ENCODE assay signal across 35 cellular contexts in genomic region chr4:94759767-94760211, GRCh38. TPM values are rescaled to one million over a fixed set of nuclear protein-coding genes. Genes with fewer than 3 reads are reported as not detected.
DNase-seq lines count a peak whose midpoint lies in the region; ATAC-seq, FAIRE-seq and TF ChIP-seq lines count a peak whose summit lies in the region.
"Had no signal": no experiment of that assay in that cellular context is flagged by ENCODE, and none has a peak within 500 bp of the region (broad histone marks: within the 10 kb centered on the region; RNA-seq: fewer than 3 reads in every experiment).

No MANE protein-coding gene starts in this region.

- FAIRE-seq in astrocyte (lab: Jason Lieb, UNC), result peak; percentile 50
- FAIRE-seq: GM12892, keratinocyte, RCC 7860, small intestine, urothelium cell line had no signal

- TF ChIP-seq RAD21 in neural cell (conservative IDR thresholded peaks at IDR 0.05), result no peak

- no peaks in the 10 kb centered on the region for H3K36me3 ChIP-seq in astrocyte (ENCODE audit: insufficient read depth, low read length)
- H3K36me3 ChIP-seq in neural cell (ENCODE audit: insufficient read depth, low read length), result no peaks in the 10 kb centered on the region
- H3K36me3 ChIP-seq: HAP-1, WERI-Rb-1 had no signal

- no peaks in the 10 kb centered on the region for H3K9me3 Mint-ChIP-seq in activated naive CD8-positive, alpha-beta T cell (ENCODE audit: low read depth)
- H3K9me3 Mint-ChIP-seq in activated naive CD8-positive, alpha-beta T cell treated with anti-CD3 and anti-CD28 coated beads for 36 hours, result no peaks in the 10 kb centered on the region
- H3K9me3 Mint-ChIP-seq in astrocyte (ENCODE audit: unreplicated experiment), result no peaks in the 10 kb centered on the region
- no peaks in the 10 kb centered on the region for H3K9me3 Mint-ChIP-seq in type B pancreatic cell
- no peaks in the 10 kb centered on the region for H3K9me3 Mint-ChIP-seq in activated T-helper 2 cell treated with anti-CD3 and anti-CD28 coated beads, Interferon-gamma antibody, Interleukin-2, Interleukin-4, amounts not matched to agents 10 μg/mL and 5 μg/mL and 100 μg/mL, durations not matched to agents 14 hours and 24 hours and 36 hours
- H3K9me3 Mint-ChIP-seq: activated naive CD4-positive, alpha-beta T cell treated with anti-CD3 and anti-CD28 coated beads, Interleukin-2, amount 50 U/mL, for 72 hours had no signal

- H3K36me3 Mint-ChIP-seq in activated naive CD8-positive, alpha-beta T cell, result no peaks in the 10 kb centered on the region
- H3K36me3 Mint-ChIP-seq in activated naive CD8-positive, alpha-beta T cell treated with anti-CD3 and anti-CD28 coated beads for 36 hours, result peaks cover 1% of the 10 kb centered on the region
- H3K36me3 Mint-ChIP-seq in astrocyte (ENCODE audit: low read depth, unreplicated experiment) (no peaks in the 10 kb centered on the region), type B pancreatic cell (no peaks in the 10 kb centered on the region)
- H3K36me3 Mint-ChIP-seq in activated T-helper 2 cell treated with anti-CD3 and anti-CD28 coated beads, Interferon-gamma antibody, Interleukin-2, Interleukin-4, amounts not matched to agents 10 μg/mL and 5 μg/mL and 100 μg/mL, durations not matched to agents 14 hours and 24 hours and 36 hours (ENCODE audit: low read depth), result no peaks in the 10 kb centered on the region
- H3K36me3 Mint-ChIP-seq: CD4-positive, alpha-beta memory T cell had no signal

- H3K27ac ChIP-seq in astrocyte (ENCODE audit: low read depth, low read length) (no peak overlapping the region), neural cell (ENCODE audit: low read length) (no peak overlapping the region)
- H3K27ac ChIP-seq: HL-60, KMS-11, WERI-Rb-1 had no signal

- H3K27me3 Mint-ChIP-seq in activated naive CD8-positive, alpha-beta T cell, result peaks cover 47% of the 10 kb centered on the region
- peaks cover 83% of the 10 kb centered on the region for H3K27me3 Mint-ChIP-seq in activated naive CD8-positive, alpha-beta T cell treated with anti-CD3 and anti-CD28 coated beads for 36 hours
- H3K27me3 Mint-ChIP-seq in astrocyte (ENCODE audit: low read depth, unreplicated experiment) (peaks cover 2% of the 10 kb centered on the region), type B pancreatic cell (peaks cover 78% of the 10 kb centered on the region)
- peaks cover 60% of the 10 kb centered on the region for H3K27me3 Mint-ChIP-seq in activated T-helper 2 cell treated with anti-CD3 and anti-CD28 coated beads, Interferon-gamma antibody, Interleukin-2, Interleukin-4, amounts not matched to agents 10 μg/mL and 5 μg/mL and 100 μg/mL, durations not matched to agents 14 hours and 24 hours and 36 hours (ENCODE audit: low read depth)

- H3F3A ChIP-seq in neural cell (ENCODE audit: insufficient read depth, low read length, poor library complexity, severe bottlenecking), result peaks cover 2% of the 10 kb centered on the region

- peaks cover 4% of the 10 kb centered on the region for H3K79me2 ChIP-seq in astrocyte (ENCODE audit: insufficient read depth, low read length)
- no peaks in the 10 kb centered on the region for H3K79me2 ChIP-seq in neural cell (replicated peaks; ENCODE audit: insufficient read depth, low read length)

- H3K27me3 ChIP-seq in astrocyte (ENCODE audit: insufficient read depth, low read length), result no peaks in the 10 kb centered on the region
- peaks cover 42% of the 10 kb centered on the region for H3K27me3 ChIP-seq in neural cell (ENCODE audit: insufficient read depth, low read depth, low read length)

- peaks cover 8% of the 10 kb centered on the region for H3K4me1 Mint-ChIP-seq in activated naive CD8-positive, alpha-beta T cell (ENCODE audit: low read depth)
- peaks cover 5% of the 10 kb centered on the region for H3K4me1 Mint-ChIP-seq in activated naive CD8-positive, alpha-beta T cell treated with anti-CD3 and anti-CD28 coated beads for 36 hours
- peaks cover 2% of the 10 kb centered on the region for H3K4me1 Mint-ChIP-seq in astrocyte (ENCODE audit: low read depth, unreplicated experiment)
- peaks cover 21% of the 10 kb centered on the region for H3K4me1 Mint-ChIP-seq in type B pancreatic cell (ENCODE audit: unreplicated experiment)
- H3K4me1 Mint-ChIP-seq in activated T-helper 2 cell treated with anti-CD3 and anti-CD28 coated beads, Interferon-gamma antibody, Interleukin-2, Interleukin-4, amounts not matched to agents 10 μg/mL and 5 μg/mL and 100 μg/mL, durations not matched to agents 14 hours and 24 hours and 36 hours (ENCODE audit: low read depth), result peaks cover 6% of the 10 kb centered on the region

- H4K20me1 ChIP-seq in astrocyte (ENCODE audit: insufficient read depth, low read length) (no peaks in the 10 kb centered on the region), neural cell (ENCODE audit: insufficient read depth) (no peaks in the 10 kb centered on the region)

- TF ChIP-seq CTCF in astrocyte (IDR thresholded peaks at IDR 0.05; ENCODE audit: insufficient read depth, low read depth, low read length), result no peak
- no peak for TF ChIP-seq CTCF in neural cell (IDR thresholded peaks at IDR 0.05; ENCODE audit: poor library complexity, severe bottlenecking)
- no peak for TF ChIP-seq CTCF in type B pancreatic cell (conservative IDR thresholded peaks at IDR 0.05)

- no peak for DNase-seq in activated naive CD8-positive, alpha-beta T cell treated with anti-CD3 and anti-CD28 coated beads for 36 hours
- no peak for DNase-seq in astrocyte (ENCODE audit: low read depth)
- no peak for DNase-seq in type B pancreatic cell (ENCODE audit: extremely low spot score, unreplicated experiment)
- no peak for DNase-seq in activated T-helper 2 cell treated with anti-CD3 and anti-CD28 coated beads, Interferon-gamma antibody, Interleukin-2, Interleukin-4, amounts not matched to agents 10 μg/mL and 5 μg/mL and 100 μg/mL, durations not matched to agents 14 hours and 24 hours and 36 hours (ENCODE audit: low spot score)
- DNase-seq: activated CD4-positive, alpha-beta T cell treated with anti-CD3 and anti-CD28 coated beads for 48 hours; activated effector memory CD4-positive, alpha-beta T cell treated with Interleukin-2 at 50 U/mL for 16 hours; aorta; CD4-positive, alpha-beta memory T cell; central memory CD4-positive, alpha-beta T cell; cortex of kidney; DMS53; effector memory CD8-positive, alpha-beta T cell; erythroblast; head of caudate nucleus; left ventricle myocardium superior; NCI-H2107; NCI-H748 treated with DMSO at 0.1 percent for 48 hours; SIG-M5; small intestine; stimulated activated naive CD4-positive, alpha-beta T cell; T-helper 9 cell; WERI-Rb-1 had no signal

- no peak overlapping the region for H3K4me3 ChIP-seq in astrocyte (ENCODE audit: insufficient read depth, low read depth, low read length)
- H3K4me3 ChIP-seq in neural cell (ENCODE audit: low read length), result peak overlapping the region; percentile 70

- H3K4me2 ChIP-seq in astrocyte (ENCODE audit: low read length), result no peak overlapping the region
- no peak overlapping the region for H3K4me2 ChIP-seq in neural cell (ENCODE audit: low read length)
- H3K4me2 ChIP-seq: KMS-11 had no signal

- H3K9ac ChIP-seq in astrocyte (ENCODE audit: low read length), result no peak overlapping the region
- H3K9ac ChIP-seq in neural cell (ENCODE audit: low read length), result no peak overlapping the region
- H3K9ac ChIP-seq: KMS-11 had no signal

- no peaks in the 10 kb centered on the region for H3K9me3 ChIP-seq in astrocyte (ENCODE audit: insufficient read depth, low read depth, low read length)
- H3K9me3 ChIP-seq in neural cell (ENCODE audit: low read length), result no peaks in the 10 kb centered on the region
- H3K9me3 ChIP-seq: HAP-1 had no signal

- no peaks in the 10 kb centered on the region for H3K9me2 ChIP-seq in neural cell (ENCODE audit: insufficient read depth, low read length)

- peaks cover 4% of the 10 kb centered on the region for H3K4me1 ChIP-seq in astrocyte (ENCODE audit: insufficient read depth, low read length)

- no peak for TF ChIP-seq EP300 in neural cell (conservative IDR thresholded peaks at IDR 0.05; ENCODE audit: poor library complexity, severe bottlenecking)

- peak overlapping the region; percentile 8 for H3K4me3 Mint-ChIP-seq in activated naive CD8-positive, alpha-beta T cell
- H3K4me3 Mint-ChIP-seq in activated naive CD8-positive, alpha-beta T cell treated with anti-CD3 and anti-CD28 coated beads for 36 hours, result no peak overlapping the region
- H3K4me3 Mint-ChIP-seq in astrocyte (ENCODE audit: unreplicated experiment) (peak overlapping the region; percentile 93), type B pancreatic cell (peak overlapping the region; percentile 90)
- H3K4me3 Mint-ChIP-seq in activated T-helper 2 cell treated with anti-CD3 and anti-CD28 coated beads, Interferon-gamma antibody, Interleukin-2, Interleukin-4, amounts not matched to agents 10 μg/mL and 5 μg/mL and 100 μg/mL, durations not matched to agents 14 hours and 24 hours and 36 hours (ENCODE audit: low read depth), result no peak overlapping the region

- no peak overlapping the region for H3K27ac Mint-ChIP-seq in activated naive CD8-positive, alpha-beta T cell
- H3K27ac Mint-ChIP-seq in activated naive CD8-positive, alpha-beta T cell treated with anti-CD3 and anti-CD28 coated beads for 36 hours, result no peak overlapping the region
- H3K27ac Mint-ChIP-seq in astrocyte (ENCODE audit: unreplicated experiment) (no peak overlapping the region), type B pancreatic cell (no peak overlapping the region)
- H3K27ac Mint-ChIP-seq in activated T-helper 2 cell treated with anti-CD3 and anti-CD28 coated beads, Interferon-gamma antibody, Interleukin-2, Interleukin-4, amounts not matched to agents 10 μg/mL and 5 μg/mL and 100 μg/mL, durations not matched to agents 14 hours and 24 hours and 36 hours, result no peak overlapping the region
- H3K27ac Mint-ChIP-seq: activated naive CD4-positive, alpha-beta T cell treated with anti-CD3 and anti-CD28 coated beads, Interleukin-2, amount 50 U/mL, for 72 hours; CD4-positive, alpha-beta memory T cell; effector memory CD8-positive, alpha-beta T cell had no signal

- no peak overlapping the region for H2AFZ ChIP-seq in astrocyte (ENCODE audit: low read depth, low read length)
- no peak overlapping the region for H2AFZ ChIP-seq in neural cell (ENCODE audit: low read depth, low read length)

- ATAC-seq in HG03354 (IDR thresholded peaks at IDR 0.05; ENCODE audit: poor library complexity, severe bottlenecking, unreplicated experiment) (no peak), GM21723 (IDR thresholded peaks at IDR 0.05; ENCODE audit: unreplicated experiment) (no peak)
- ATAC-seq: activated naive CD4-positive, alpha-beta T cell treated with anti-CD3 and anti-CD28 coated beads, Interleukin-2, amount 50 U/mL, for 72 hours; effector memory CD8-positive, alpha-beta T cell; left ventricle myocardium superior had no signal

- intact Hi-C loops in activated T-helper 2 cell treated with anti-CD3 and anti-CD28 coated beads, Interferon-gamma antibody, Interleukin-2, Interleukin-4, amounts not matched to agents 10 μg/mL and 5 μg/mL and 100 μg/mL, durations not matched to agents 14 hours and 24 hours and 36 hours (cut with micrococcal nuclease), result loop anchor here (5.0 to 10.0 kb wide), 2 partner anchors 135 to 927 kb away; no protein-coding TSS in a partner anchor

RNA-seq across cellular contexts. Expression of gene BMPR1B, which starts 2.0 kb away (rescaled TPM):
- total RNA-seq in activated naive CD8-positive, alpha-beta T cell treated with anti-CD3 and anti-CD28 coated beads for 36 hours, result not detected
- total RNA-seq in astrocyte (12.1 and 14.1 TPM in 2 replicates), type B pancreatic cell (ENCODE audit: low replicate concordance) (2.4 and 9.3 TPM in 2 replicates)
- polyA plus RNA-seq in neural cell, result 1.6 and 2.5 TPM in 2 replicates
- polyA minus RNA-seq in neural cell, result 5.3 and 7.3 TPM in 2 replicates
- not detected in 2 replicates for total RNA-seq in activated T-helper 2 cell treated with anti-CD3 and anti-CD28 coated beads, Interferon-gamma antibody, Interleukin-2, Interleukin-4, amounts not matched to agents 10 μg/mL and 5 μg/mL and 100 μg/mL, durations not matched to agents 14 hours and 24 hours and 36 hours
- total RNA-seq: activated naive CD4-positive, alpha-beta T cell treated with anti-CD3 and anti-CD28 coated beads, Interleukin-2, amount 50 U/mL, for 72 hours; G401 had no signal
- polyA plus RNA-seq: CD4-positive, alpha-beta memory T cell had no signal

Comparison
In these comparisons a context has a peak if more than half of its experiments do, and no peak if none do; other contexts are left out.
1. H3K4me3 Mint-ChIP-seq: peak in activated naive CD8-positive, alpha-beta T cell (single experiment), astrocyte (single experiment) and type B pancreatic cell (single experiment); none in activated naive CD8-positive, alpha-beta T cell treated with anti-CD3 and anti-CD28 coated beads for 36 hours (single experiment) and activated T-helper 2 cell treated with anti-CD3 and anti-CD28 coated beads, Interferon-gamma antibody, Interleukin-2, Interleukin-4, amounts not matched to agents 10 μg/mL and 5 μg/mL and 100 μg/mL, durations not matched to agents 14 hours and 24 hours and 36 hours (single experiment).